Comparison of ENCODE assay signal across 12 cellular contexts in genomic region chr1:201904579-201904978, GRCh38. TPM values are rescaled to one million over a fixed set of nuclear protein-coding genes. Genes with fewer than 3 reads are reported as not detected.
A peak's percentile ranks its signal among the peaks of the same experiment; 100 is the strongest.
DNase-seq lines count a peak whose midpoint lies in the region; ATAC-seq and TF ChIP-seq lines count a peak whose summit lies in the region.
"Had no signal": no experiment of that assay in that cellular context is flagged by ENCODE, and none has a peak within 500 bp of the region (broad histone marks: within the 10 kb centered on the region; RNA-seq: fewer than 3 reads in every experiment).

No MANE protein-coding gene starts in this region.

- CTCF ChIA-PET in AG04450 (lab: Charles Lee) = interaction anchor here (1.1 kb wide), 2 partner anchors 9 to 69 kb away, joined by 4 read pairs; no protein-coding TSS in a partner anchor

- H3K36me3 ChIP-seq in gastroesophageal sphincter = peaks cover 0 to 16% of the 10 kb centered on the region in 2 donors

- no peak for TF ChIP-seq POLR2A in gastroesophageal sphincter (IDR thresholded peaks at IDR 0.05)

- H3K4me3 ChIP-seq in AG04450 (ENCODE audit: low read depth, low read length) (no peak overlapping the region), gastroesophageal sphincter (no peak overlapping the region)
- H3K4me3 ChIP-seq: GM12878, K562 had no signal

- no peaks in the 10 kb centered on the region for H3K36me3 Mint-ChIP-seq in activated T-helper 2 cell treated with anti-CD3 and anti-CD28 coated beads, Interferon-gamma antibody, Interleukin-2, Interleukin-4, amounts not matched to agents 10 μg/mL and 5 μg/mL and 100 μg/mL, durations not matched to agents 14 hours and 24 hours and 36 hours (ENCODE audit: low read depth)

- peaks cover 48 to 99% (median 54%) of the 10 kb centered on the region in 3 donors for H3K4me1 ChIP-seq in gastroesophageal sphincter

- H3K27me3 Mint-ChIP-seq in activated T-helper 2 cell treated with anti-CD3 and anti-CD28 coated beads, Interferon-gamma antibody, Interleukin-2, Interleukin-4, amounts not matched to agents 10 μg/mL and 5 μg/mL and 100 μg/mL, durations not matched to agents 14 hours and 24 hours and 36 hours (ENCODE audit: low read depth) = peaks cover 2% of the 10 kb centered on the region

- H3K27me3 ChIP-seq in AG04450 (ENCODE audit: control insufficient read depth, insufficient read depth, low read length) (no peaks in the 10 kb centered on the region), gastroesophageal sphincter (no peaks in the 10 kb centered on the region)

- H3K27ac Mint-ChIP-seq in activated T-helper 2 cell treated with anti-CD3 and anti-CD28 coated beads, Interferon-gamma antibody, Interleukin-2, Interleukin-4, amounts not matched to agents 10 μg/mL and 5 μg/mL and 100 μg/mL, durations not matched to agents 14 hours and 24 hours and 36 hours = no peak overlapping the region

- no peak for TF ChIP-seq EP300 in gastroesophageal sphincter (IDR thresholded peaks at IDR 0.05)

- DNase-seq in AG04450 (ENCODE audit: low read depth, low spot score) = peak; percentile 91
- peak; percentile 87 for DNase-seq in amniotic epithelial cell (ENCODE audit: low read depth)
- DNase-seq in non-pigmented ciliary epithelial cell (ENCODE audit: low read depth) = peak; percentile 82
- no peak for DNase-seq in activated T-helper 2 cell treated with anti-CD3 and anti-CD28 coated beads, Interferon-gamma antibody, Interleukin-2, Interleukin-4, amounts not matched to agents 10 μg/mL and 5 μg/mL and 100 μg/mL, durations not matched to agents 14 hours and 24 hours and 36 hours (ENCODE audit: low spot score)
- DNase-seq: AML-193 had no signal

- TF ChIP-seq CTCF in AG04450 (IDR thresholded peaks at IDR 0.05; ENCODE audit: low read depth, low read length) (no peak), gastroesophageal sphincter (IDR thresholded peaks at IDR 0.05) (no peak)

- POLR2A ChIA-PET in AG04450 (lab: Yijun Ruan, JAX) = interaction anchor here (0.6 to 2.5 kb wide), 8 partner anchors 8 to 52 kb away, joined by 3 to 24 read pairs (median 4); partner anchors contain the start of gene LMOD1

- ATAC-seq in gastroesophageal sphincter (peak; percentile 83), GM18861 (IDR thresholded peaks at IDR 0.05; ENCODE audit: unreplicated experiment) (no peak), HG03432 (IDR thresholded peaks at IDR 0.05; ENCODE audit: unreplicated experiment) (no peak), GM21515 (IDR thresholded peaks at IDR 0.05; ENCODE audit: unreplicated experiment) (no peak)
- ATAC-seq: GM12878, K562 had no signal

- H3K9me3 ChIP-seq in AG04450 (ENCODE audit: control insufficient read depth, insufficient read depth, low read length) = no peaks in the 10 kb centered on the region; the same call in 1 of the 2 replicates
- no peaks in the 10 kb centered on the region for H3K9me3 ChIP-seq in gastroesophageal sphincter

- no peak overlapping the region for H3K4me3 Mint-ChIP-seq in activated T-helper 2 cell treated with anti-CD3 and anti-CD28 coated beads, Interferon-gamma antibody, Interleukin-2, Interleukin-4, amounts not matched to agents 10 μg/mL and 5 μg/mL and 100 μg/mL, durations not matched to agents 14 hours and 24 hours and 36 hours (ENCODE audit: low read depth)

- H3K9me3 Mint-ChIP-seq in activated T-helper 2 cell treated with anti-CD3 and anti-CD28 coated beads, Interferon-gamma antibody, Interleukin-2, Interleukin-4, amounts not matched to agents 10 μg/mL and 5 μg/mL and 100 μg/mL, durations not matched to agents 14 hours and 24 hours and 36 hours = no peaks in the 10 kb centered on the region

- peaks cover 6% of the 10 kb centered on the region for H3K4me1 Mint-ChIP-seq in activated T-helper 2 cell treated with anti-CD3 and anti-CD28 coated beads, Interferon-gamma antibody, Interleukin-2, Interleukin-4, amounts not matched to agents 10 μg/mL and 5 μg/mL and 100 μg/mL, durations not matched to agents 14 hours and 24 hours and 36 hours (ENCODE audit: low read depth)

- intact Hi-C loops in activated T-helper 2 cell treated with anti-CD3 and anti-CD28 coated beads, Interferon-gamma antibody, Interleukin-2, Interleukin-4, amounts not matched to agents 10 μg/mL and 5 μg/mL and 100 μg/mL, durations not matched to agents 14 hours and 24 hours and 36 hours (cut with micrococcal nuclease) = no loop called here

- H3K27ac ChIP-seq in AG04450 (ENCODE audit: low read depth, low read length) (peak overlapping the region; percentile 98), gastroesophageal sphincter (peak overlapping the region; percentile 94 to 98 (median 95))

- WGBS in gastroesophageal sphincter (ENCODE audit: low coverage in 1 of 2), 2 donors = 3% methylated on average over 6 of the region's 6 CpGs; no CpG with 5 or more reads in 1 of the 2 donors

RNA-seq across cellular contexts. Expression of gene SHISA4, which starts 15.9 kb away (rescaled TPM):
- polyA plus RNA-seq in AG04450 (2011; rRNA removed) = 24.4 and 36.4 TPM in 2 replicates
- polyA minus RNA-seq in AG04450 (2011; rRNA and poly(A)+ RNA removed) = 24.8 and 25.7 TPM in 2 replicates
- total RNA-seq in gastroesophageal sphincter = 10 to 100 TPM; 18.9 to 35.8 (median 29.3) TPM
- total RNA-seq in activated T-helper 2 cell treated with anti-CD3 and anti-CD28 coated beads, Interferon-gamma antibody, Interleukin-2, Interleukin-4, amounts not matched to agents 10 μg/mL and 5 μg/mL and 100 μg/mL, durations not matched to agents 14 hours and 24 hours and 36 hours = 0.41 and 0.48 TPM in 2 replicates
- total RNA-seq: GM12878 had no signal

RNA-seq across cellular contexts. Expression of gene LMOD1, which starts 41.8 kb away (rescaled TPM):
- 41.1 and 52.6 TPM in 2 replicates for polyA plus RNA-seq in AG04450 (2011; rRNA removed)
- 57.1 and 72.9 TPM in 2 replicates for polyA minus RNA-seq in AG04450 (2011; rRNA and poly(A)+ RNA removed)
- 1,000 to 10,000 TPM; 1,267 to 1,570 (median 1,475) TPM for total RNA-seq in gastroesophageal sphincter
- not detected in 2 replicates for total RNA-seq in activated T-helper 2 cell treated with anti-CD3 and anti-CD28 coated beads, Interferon-gamma antibody, Interleukin-2, Interleukin-4, amounts not matched to agents 10 μg/mL and 5 μg/mL and 100 μg/mL, durations not matched to agents 14 hours and 24 hours and 36 hours
- total RNA-seq: activated CD8-positive, alpha-beta memory T cell treated with anti-CD3 and anti-CD28 coated beads for 36 hours had no signal
- polyA plus RNA-seq: GM12878 had no signal

RNA-seq across cellular contexts. Expression of gene TIMM17A, which starts 50.7 kb away (rescaled TPM):
- polyA plus RNA-seq in AG04450 (2011; rRNA removed) = 75.2 and 104 TPM in 2 replicates
- polyA minus RNA-seq in AG04450 (2011; rRNA and poly(A)+ RNA removed) = 41.7 and 43.2 TPM in 2 replicates
- 10 to 100 TPM; 37.8 to 40.9 (median 38.5) TPM for total RNA-seq in gastroesophageal sphincter
- total RNA-seq in activated T-helper 2 cell treated with anti-CD3 and anti-CD28 coated beads, Interferon-gamma antibody, Interleukin-2, Interleukin-4, amounts not matched to agents 10 μg/mL and 5 μg/mL and 100 μg/mL, durations not matched to agents 14 hours and 24 hours and 36 hours = 92.6 and 96.0 TPM in 2 replicates

Comparison
In these comparisons a context has a peak if more than half of its experiments do, and no peak if none do; other contexts are left out.
1. RNA of gene SHISA4, which starts 15.9 kb away (total RNA-seq): 18.9 to 35.8 TPM in gastroesophageal sphincter; 0.41 to 0.48 TPM in activated T-helper 2 cell treated with anti-CD3 and anti-CD28 coated beads, Interferon-gamma antibody, Interleukin-2, Interleukin-4, amounts not matched to agents 10 μg/mL and 5 μg/mL and 100 μg/mL, durations not matched to agents 14 hours and 24 hours and 36 hours; every median in the first group is over 10 times any median in the second.
2. RNA of gene LMOD1, which starts 41.8 kb away (total RNA-seq): 1,267 to 1,570 TPM in gastroesophageal sphincter; not detected in activated T-helper 2 cell treated with anti-CD3 and anti-CD28 coated beads, Interferon-gamma antibody, Interleukin-2, Interleukin-4, amounts not matched to agents 10 μg/mL and 5 μg/mL and 100 μg/mL, durations not matched to agents 14 hours and 24 hours and 36 hours; every median in the first group is over 1,000 times any median in the second.